Comparison of ENCODE assay signal across 16 cellular contexts in the genomic region with DNA sequence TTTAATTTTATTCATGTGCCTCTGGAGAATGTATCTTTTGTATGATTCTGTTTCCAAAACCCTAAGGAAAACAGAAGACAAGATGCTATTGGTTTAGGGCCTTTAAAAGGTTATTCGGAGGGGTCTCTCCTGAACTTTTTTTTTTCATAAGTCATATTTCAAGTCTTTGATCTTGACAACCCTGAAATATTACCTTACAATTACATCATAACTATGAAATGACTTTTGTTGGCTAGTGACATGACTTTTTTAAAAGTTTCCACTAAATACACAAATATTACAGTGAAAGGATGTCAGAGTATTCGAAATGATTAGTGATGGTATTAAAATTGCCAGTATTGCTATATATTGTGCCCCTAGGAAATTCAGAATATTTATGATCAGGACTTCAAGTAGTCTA. TPM values are rescaled to one million over a fixed set of nuclear protein-coding genes. Genes with fewer than 3 reads are reported as not detected.
DNase-seq lines count a peak whose midpoint lies in the region; FAIRE-seq and TF ChIP-seq lines count a peak whose summit lies in the region.
"Had no signal": no experiment of that assay in that cellular context is flagged by ENCODE, and none has a peak within 500 bp of the region (broad histone marks: within the 10 kb centered on the region; RNA-seq: fewer than 3 reads in every experiment).

No MANE protein-coding gene starts in this region.

- FAIRE-seq in GM12891 (lab: Jason Lieb, UNC): no peak
- FAIRE-seq: A204.1 had no signal

- in situ Hi-C loops in transverse colon (cut with MboI; ENCODE audit: low pct_ligation_motif_present in 1 of 4, low pct_unique_long_range_greater_than_20kb in 1 of 4, low sequenced_read_pairs in 3 of 4): no loop called here

- H3K36me3 ChIP-seq in KMS-11 (ENCODE audit: insufficient read depth): no peaks in the 10 kb centered on the region
- no peaks in the 10 kb centered on the region for H3K36me3 ChIP-seq in transverse colon
- H3K36me3 ChIP-seq: HAP-1 had no signal

- WGBS in transverse colon (ENCODE audit: low coverage in 1 of 2), 2 donors: 83 to 90% methylated on average over 2 of the region's 2 CpGs

- TF ChIP-seq CTCF in KMS-11 (conservative IDR thresholded peaks at IDR 0.05; ENCODE audit: low read depth, low read length) (no peak), nephron (IDR thresholded peaks at IDR 0.05; ENCODE audit: unreplicated experiment in 3 of 3) (no peak), transverse colon (IDR thresholded peaks at IDR 0.05) (no peak)

- H3K9ac ChIP-seq in KMS-11: no peak overlapping the region
- H3K9ac ChIP-seq: GM23248 had no signal

- H3K36me3 Mint-ChIP-seq in nephron (ENCODE audit: low read depth): no peaks in the 10 kb centered on the region

- H2AFZ ChIP-seq in KMS-11 (ENCODE audit: low read depth): peak overlapping the region; percentile 82
- H2AFZ ChIP-seq: GM23248 had no signal

- H3K9me3 Mint-ChIP-seq in nephron: no peaks in the 10 kb centered on the region
- H3K9me3 Mint-ChIP-seq: CD4-positive, alpha-beta T cell had no signal

- no peaks in the 10 kb centered on the region for H3K27me3 Mint-ChIP-seq in nephron (ENCODE audit: low read depth)
- H3K27me3 Mint-ChIP-seq: CD4-positive, alpha-beta T cell had no signal

- peaks cover 42% of the 10 kb centered on the region for H3K4me1 Mint-ChIP-seq in nephron

- H3K4me1 ChIP-seq in KMS-11 (ENCODE audit: low read depth, poor library complexity, severe bottlenecking) (peaks cover 51% of the 10 kb centered on the region), transverse colon (peaks cover 0 to 7% (median 0%) of the 10 kb centered on the region in 4 donors)
- H3K4me1 ChIP-seq: HAP-1 had no signal

- H3K9me3 ChIP-seq in transverse colon: no peaks in the 10 kb centered on the region
- H3K9me3 ChIP-seq: Caco-2, HAP-1 had no signal

- H3K27me3 ChIP-seq in KMS-11 (ENCODE audit: insufficient read depth, low read depth) (no peaks in the 10 kb centered on the region), transverse colon (no peaks in the 10 kb centered on the region)

- TF ChIP-seq POLR2A in transverse colon (IDR thresholded peaks at IDR 0.05) (no peak), GM12891 (IDR thresholded peaks at IDR 0.05; ENCODE audit: low read depth, low read length) (no peak)

- H3K4me3 ChIP-seq in KMS-11 (IDR thresholded peaks at IDR 0.05; ENCODE audit: insufficient read depth, low read depth, low read length) (no peak overlapping the region), transverse colon (no peak overlapping the region)
- H3K4me3 ChIP-seq: GM23248, HAP-1 had no signal

- no peaks in the 10 kb centered on the region for H3K79me2 ChIP-seq in KMS-11 (ENCODE audit: insufficient read depth, low read depth)

- H3K27ac ChIP-seq in KMS-11 (peak overlapping the region; percentile 89; the same call in 1 of the 2 replicates), transverse colon (no peak overlapping the region)
- H3K27ac ChIP-seq: C4-2B, GM23248 had no signal

- no peak for TF ChIP-seq EP300 in transverse colon (IDR thresholded peaks at IDR 0.05; ENCODE audit: low read depth)

- H3K4me3 Mint-ChIP-seq in nephron: no peak overlapping the region
- H3K4me3 Mint-ChIP-seq: CD4-positive, alpha-beta T cell had no signal

- intact Hi-C loops in transverse colon (cut with DNase I; ENCODE audit: low total_unique reads): no loop called here

- peak overlapping the region; percentile 62 to 78 (median 77) for H3K27ac Mint-ChIP-seq in nephron
- H3K27ac Mint-ChIP-seq: CD4-positive, alpha-beta T cell had no signal

- peak overlapping the region; percentile 97 for H3K4me2 ChIP-seq in KMS-11

- H4K20me1 ChIP-seq in KMS-11 (ENCODE audit: insufficient read depth): no peaks in the 10 kb centered on the region

- DNase-seq in OCI-M1 (lab: John Stamatoyannopoulos, UW) (peak; percentile 8), SKM-1 (lab: John Stamatoyannopoulos, UW; ENCODE audit: unreplicated experiment) (no peak), transverse colon (no peak), GM12891 (ENCODE audit: insufficient read length, low spot score) (no peak)
- DNase-seq: AML-193; CD4-positive, alpha-beta T cell; DMS153; DMS79; GDM1; GM23248 had no signal

TF ChIP-seq in GM12891, 5 proteins besides CTCF, POLR2A, EP300 and RAD21:
- TF ChIP-seq POLR2AphosphoS5 (IDR thresholded peaks at IDR 0.05; ENCODE audit: low read depth, low read length) (no peak), SPI1 (IDR thresholded peaks at IDR 0.05; ENCODE audit: low read depth, low read length) (no peak), TAF1 (IDR thresholded peaks at IDR 0.05; ENCODE audit: low read depth, low read length) (no peak), POU2F2 (IDR thresholded peaks at IDR 0.05; ENCODE audit: low read depth, low read length) (no peak), PAX5 (IDR thresholded peaks at IDR 0.05; ENCODE audit: insufficient read depth, low read length, severe bottlenecking) (no peak)

RNA-seq across cellular contexts. Expression of a gene that starts 31.8 kb away (rescaled TPM):
- total RNA-seq in transverse colon: 10 to 100 TPM in 3 of 4 donors, 1 to 10 TPM in 1; 6.2 to 14.6 (median 13.3) TPM
- polyA plus RNA-seq in GM12891 (2012; ENCODE audit: low read depth, missing spikeins): 0.18 TPM
